ENCODE assay signal across 14 cellular contexts in genomic region chr14:90870950-90871604, GRCh38. TPM values are rescaled to one million over a fixed set of nuclear protein-coding genes. Genes with fewer than 3 reads are reported as not detected.
DNase-seq lines count a peak whose midpoint lies in the region; ATAC-seq and TF ChIP-seq lines count a peak whose summit lies in the region.
"Had no signal": no experiment of that assay in that cellular context is flagged by ENCODE, and none has a peak within 500 bp of the region (broad histone marks: within the 10 kb centered on the region; RNA-seq: fewer than 3 reads in every experiment).

No MANE protein-coding gene starts in this region.

- TF ChIP-seq CTCF in MCF 10A (IDR thresholded peaks at IDR 0.05; ENCODE audit: unreplicated experiment) (no peak), breast epithelium (IDR thresholded peaks at IDR 0.05) (no peak), RWPE2 (IDR thresholded peaks at IDR 0.05; ENCODE audit: poor library complexity, severe bottlenecking) (no peak), sigmoid colon (IDR thresholded peaks at IDR 0.05) (no peak)

- CTCF ChIA-PET in MCF 10A (lab: Yijun Ruan, JAX) = interaction anchor here (0.6 kb wide), 1 partner anchor 914 kb away, joined by 4 read pairs; no protein-coding TSS in a partner anchor

- peaks cover 4% of the 10 kb centered on the region for H3K36me3 Mint-ChIP-seq in MCF 10A (ENCODE audit: insufficient read depth, unreplicated experiment)

- H3K36me3 ChIP-seq in breast epithelium (no peaks in the 10 kb centered on the region), RWPE2 (ENCODE audit: low read depth) (no peaks in the 10 kb centered on the region), sigmoid colon (peaks cover 0 to 32% (median 4%) of the 10 kb centered on the region in 4 donors)
- H3K36me3 ChIP-seq: HAP-1, SJSA1 had no signal

- no peak for TF ChIP-seq EP300 in sigmoid colon (IDR thresholded peaks at IDR 0.05)

- no TSS peak for BruUV-seq in MCF 10A (replicated peaks; lab: Mats Ljungman, UMichigan)

- no peaks in the 10 kb centered on the region for H3K27me3 Mint-ChIP-seq in MCF 10A (ENCODE audit: insufficient read depth, unreplicated experiment)

- ATAC-seq in RWPE2 (ENCODE audit: low read depth) (peak; percentile 90), esophagus mucosa (peak; percentile 73), GM19455 (IDR thresholded peaks at IDR 0.05; ENCODE audit: unreplicated experiment) (no peak)
- ATAC-seq: K562 had no signal

- H3K27me3 ChIP-seq in breast epithelium = no peaks in the 10 kb centered on the region
- H3K27me3 ChIP-seq in RWPE2 (ENCODE audit: insufficient read depth, poor library complexity, severe bottlenecking) = no peaks in the 10 kb centered on the region
- no peaks in the 10 kb centered on the region for H3K27me3 ChIP-seq in sigmoid colon
- H3K27me3 ChIP-seq: SJSA1 had no signal

- no peak overlapping the region for H3K4me3 ChIP-seq in breast epithelium
- no peak overlapping the region for H3K4me3 ChIP-seq in RWPE2 (ENCODE audit: severe bottlenecking)
- no peak overlapping the region for H3K4me3 ChIP-seq in sigmoid colon
- H3K4me3 ChIP-seq: HAP-1, K562, SJSA1 had no signal

- no peaks in the 10 kb centered on the region for H3K9me3 Mint-ChIP-seq in MCF 10A (ENCODE audit: unreplicated experiment)

- peaks cover 14% of the 10 kb centered on the region for H3K4me1 Mint-ChIP-seq in MCF 10A (ENCODE audit: insufficient read depth, unreplicated experiment)

- H3K4me1 ChIP-seq in breast epithelium = no peaks in the 10 kb centered on the region
- peaks cover 32% of the 10 kb centered on the region for H3K4me1 ChIP-seq in RWPE2 (ENCODE audit: insufficient read depth, poor library complexity, severe bottlenecking)
- H3K4me1 ChIP-seq in sigmoid colon = peaks cover 0 to 38% (median 29%) of the 10 kb centered on the region in 4 donors
- H3K4me1 ChIP-seq: HAP-1, SJSA1 had no signal

- intact Hi-C loops in MCF 10A (cut with micrococcal nuclease) = no loop called here
- intact Hi-C loops in breast epithelium (cut with DNase I; ENCODE audit: low total_unique reads) = no loop called here
- intact Hi-C loops in sigmoid colon (cut with DNase I) = no loop called here

- TF ChIP-seq POLR2A in breast epithelium (IDR thresholded peaks at IDR 0.05) = no peak
- TF ChIP-seq POLR2A in sigmoid colon (IDR thresholded peaks at IDR 0.05) = no peak

- peak overlapping the region; percentile 33 for H3K4me3 Mint-ChIP-seq in MCF 10A (ENCODE audit: unreplicated experiment)

- DNase-seq in MCF 10A (ENCODE audit: unreplicated experiment) (peak; percentile 37), breast epithelium (ENCODE audit: low spot score in 2 of 2) (no peak), RWPE2 (ENCODE audit: low spot score) (no peak), sigmoid colon (no peak), NCI-H526 (lab: John Stamatoyannopoulos, UW) (no peak)
- DNase-seq: GF-D8, NCI-H146, NCI-H524 treated with DMSO at 0.1 percent for 48 hours, RPMI8226 had no signal

- POLR2A ChIA-PET in MCF 10A (lab: Yijun Ruan, JAX) = interaction anchor here (0.6 to 2.1 kb wide), 10 partner anchors 12 to 543 kb away, joined by 3 to 16 read pairs (median 4); partner anchors contain the start of gene RPS6KA5

- H3K27ac Mint-ChIP-seq in MCF 10A (ENCODE audit: low read depth, unreplicated experiment) = peak overlapping the region; percentile 85

- WGBS in sigmoid colon, 2 donors = 95% methylated on average over 1 of the region's 1 CpG

- H3K27ac ChIP-seq in breast epithelium (no peak overlapping the region), RWPE2 (ENCODE audit: poor library complexity, severe bottlenecking) (peak overlapping the region; percentile 73), sigmoid colon (peak overlapping the region in 1 of 4 donors; percentile 62)
- H3K27ac ChIP-seq: SJSA1 had no signal

- no peaks in the 10 kb centered on the region for H3K9me3 ChIP-seq in breast epithelium
- no peaks in the 10 kb centered on the region for H3K9me3 ChIP-seq in RWPE2 (ENCODE audit: severe bottlenecking)
- H3K9me3 ChIP-seq in sigmoid colon = no peaks in the 10 kb centered on the region
- H3K9me3 ChIP-seq: HAP-1, SJSA1 had no signal

RNA-seq across cellular contexts. Expression of gene TTC7B, which starts 54.8 kb away (rescaled TPM):
- total RNA-seq in MCF 10A (2022) = 31.1 and 52.8 TPM in 2 replicates
- 10 to 100 TPM; 14.0 to 29.1 (median 22.0) TPM for total RNA-seq in breast epithelium
- 9.9 TPM for total RNA-seq in esophagus mucosa
- 10 to 100 TPM; 46.8 to 70.9 (median 61.2) TPM for total RNA-seq in sigmoid colon
- 1 to 10 TPM; 5.5 to 9.2 (median 6.0) TPM for polyA plus RNA-seq in sigmoid colon
